In genomic region chr1:155970531-155971167, GRCh38 we compare ENCODE assay signal across 7 cellular contexts. TPM values are rescaled to one million over a fixed set of nuclear protein-coding genes. Genes with fewer than 3 reads are reported as not detected.
DNase-seq lines count a peak whose midpoint lies in the region; ATAC-seq and TF ChIP-seq lines count a peak whose summit lies in the region.

No MANE protein-coding gene starts in this region.

- H3K27ac ChIP-seq in HUES48 (ENCODE audit: low read depth, low read length) (peak overlapping the region; percentile 44), fibroblast of lung (ENCODE audit: insufficient read depth, low read length) (peak overlapping the region; percentile 44)

- H3K9me3 Mint-ChIP-seq in WTC11 (no peaks in the 10 kb centered on the region), nephron progenitor cell (no peaks in the 10 kb centered on the region)

- H3K9me3 ChIP-seq in HUES48 (ENCODE audit: control insufficient read depth, insufficient read depth, low read length) (no peaks in the 10 kb centered on the region), fibroblast of lung (ENCODE audit: control insufficient read depth, insufficient read depth, low read depth, low read length) (no peaks in the 10 kb centered on the region)

- peaks cover 13% of the 10 kb centered on the region for H3K36me3 Mint-ChIP-seq in WTC11
- H3K36me3 Mint-ChIP-seq in nephron progenitor cell (ENCODE audit: low read depth): peaks cover 17% of the 10 kb centered on the region

- POLR2A ChIA-PET in WTC11 (lab: Charles Lee): interaction anchor here (5.0 kb wide), 1 partner anchor 13 kb away, joined by 31 read pairs; no protein-coding TSS in a partner anchor

- peak; percentile 62 for ATAC-seq in GM19035 (IDR thresholded peaks at IDR 0.05; ENCODE audit: unreplicated experiment)
- ATAC-seq in WTC11: peak; percentile 15
- ATAC-seq in GM19397 (IDR thresholded peaks at IDR 0.05; ENCODE audit: unreplicated experiment): no peak

- H3K4me1 Mint-ChIP-seq in WTC11: peaks cover 84% of the 10 kb centered on the region
- H3K4me1 Mint-ChIP-seq in nephron progenitor cell: peaks cover 100% of the 10 kb centered on the region

- H3K9ac ChIP-seq in HUES48 (ENCODE audit: low read depth, low read length) (no peak overlapping the region), fibroblast of lung (ENCODE audit: insufficient read depth, low read length) (no peak overlapping the region)

- H3K4me3 Mint-ChIP-seq in WTC11 (no peak overlapping the region), nephron progenitor cell (peak overlapping the region; percentile 50)

- peaks cover 51% of the 10 kb centered on the region for H3K4me1 ChIP-seq in HUES48 (ENCODE audit: control insufficient read depth, insufficient read depth, low read length)
- peaks cover 56% of the 10 kb centered on the region for H3K4me1 ChIP-seq in fibroblast of lung (ENCODE audit: control insufficient read depth, extremely low read depth, insufficient read depth, low read length)

- no peaks in the 10 kb centered on the region for H4K20me1 ChIP-seq in fibroblast of lung (ENCODE audit: control insufficient read depth, extremely low read depth, insufficient read depth, low read length)

- H3K27ac Mint-ChIP-seq in WTC11: peak overlapping the region; percentile 73
- peak overlapping the region; percentile 98 for H3K27ac Mint-ChIP-seq in nephron progenitor cell

- H3K36me3 ChIP-seq in HUES48 (ENCODE audit: control insufficient read depth, insufficient read depth, low read length): peaks cover 44% of the 10 kb centered on the region
- H3K36me3 ChIP-seq in fibroblast of lung (ENCODE audit: control insufficient read depth, insufficient read depth, low read length): peaks cover 18% of the 10 kb centered on the region

- H3K4me2 ChIP-seq in fibroblast of lung (ENCODE audit: extremely low read depth, insufficient read depth, low read length): peak overlapping the region; percentile 18

- CTCF ChIA-PET in WTC11 (lab: Charles Lee): interaction anchor here (0.6 to 6.0 kb wide), 6 partner anchors 7 to 95 kb away, joined by 5 to 62 read pairs (median 23); partner anchors contain the start of genes ARHGEF2, LAMTOR2 and UBQLN4

- DNase-seq in WTC11 (ENCODE audit: low spot score) (no peak), fibroblast of lung (ENCODE audit: low read depth in 2 of 2) (peak; percentile 82 to 85), nephron progenitor cell (no peak), NCI-H345 (lab: John Stamatoyannopoulos, UW) (no peak)

- TF ChIP-seq CTCF in WTC11 (IDR thresholded peaks at IDR 0.05) (no peak), fibroblast of lung (conservative IDR thresholded peaks at IDR 0.05 in 1 of 2, IDR thresholded peaks at IDR 0.05 in 1 of 2; ENCODE audit: low read depth in 1 of 2, low read length in 2 of 2) (no peak), nephron progenitor cell (IDR thresholded peaks at IDR 0.05) (no peak)

- no peaks in the 10 kb centered on the region for H3K27me3 Mint-ChIP-seq in WTC11 (ENCODE audit: low read depth)
- H3K27me3 Mint-ChIP-seq in nephron progenitor cell (ENCODE audit: low read depth, poor library complexity): no peaks in the 10 kb centered on the region

- H3K79me2 ChIP-seq in fibroblast of lung (ENCODE audit: control insufficient read depth, insufficient read depth, low read length): peaks cover 85% of the 10 kb centered on the region

- H3K4me3 ChIP-seq in HUES48 (ENCODE audit: low read depth, low read length) (no peak overlapping the region), fibroblast of lung (replicated peaks in 1 of 4; ENCODE audit: control extremely low read depth in 1 of 4, insufficient read depth in 1 of 4, low read depth in 3 of 4, low read length in 4 of 4) (peak overlapping the region in 2 of 4 experiments; percentile 35 to 37)

- H3K27me3 ChIP-seq in HUES48 (ENCODE audit: control insufficient read depth, insufficient read depth, low read length) (no peaks in the 10 kb centered on the region), fibroblast of lung (ENCODE audit: control insufficient read depth, insufficient read depth, low read length) (no peaks in the 10 kb centered on the region)

- H2AFZ ChIP-seq in fibroblast of lung (ENCODE audit: low read length): no peak overlapping the region

TF ChIP-seq in WTC11, 78 proteins besides CTCF, POLR2A, EP300 and RAD21:
- TF ChIP-seq ZNF263 (CRISPR knock-in tag; IDR thresholded peaks at IDR 0.05; ENCODE audit: low read depth) (peak; percentile 46; the same call in 1 of the 2 replicates), USF1 (CRISPR knock-in tag; IDR thresholded peaks at IDR 0.05) (no peak)

RNA-seq across cellular contexts. Expression of gene ARHGEF2, which starts 7.7 kb away (rescaled TPM):
- total RNA-seq in WTC11 (2021): 60.0 to 69.5 TPM (median 66.2 TPM) in 3 replicates
- total RNA-seq in fibroblast of lung: 208 and 276 TPM in 2 replicates
- polyA plus RNA-seq in fibroblast of lung: 93.9 and 103 TPM in 2 replicates
- polyA plus RNA-seq in fibroblast of lung (2012): 48.5 and 77.3 TPM in 2 replicates
- 121 and 150 TPM in 2 replicates for polyA minus RNA-seq in fibroblast of lung (ENCODE audit: low replicate concordance)

RNA-seq across cellular contexts. Expression of gene RXFP4, which starts 29.2 kb away (rescaled TPM):
- total RNA-seq in WTC11 (2021): not detected in 3 replicates
- not detected in 2 replicates for total RNA-seq in fibroblast of lung
- polyA plus RNA-seq in fibroblast of lung: not detected in 2 replicates
- polyA plus RNA-seq in fibroblast of lung (2012): not detected in 2 replicates
- polyA minus RNA-seq in fibroblast of lung (ENCODE audit: low replicate concordance): not detected in 2 replicates

RNA-seq across cellular contexts. Expression of gene KHDC4, which starts 36.4 kb away (rescaled TPM):
- 46.0 to 64.4 TPM (median 59.8 TPM) in 3 replicates for total RNA-seq in WTC11 (2021)
- 18.2 and 24.6 TPM in 2 replicates for total RNA-seq in fibroblast of lung
- polyA plus RNA-seq in fibroblast of lung: 19.5 and 25.4 TPM in 2 replicates
- 9.0 and 10.4 TPM in 2 replicates for polyA plus RNA-seq in fibroblast of lung (2012)
- 4.9 and 22.7 TPM in 2 replicates for polyA minus RNA-seq in fibroblast of lung (ENCODE audit: low replicate concordance)

RNA-seq across cellular contexts. Expression of gene SSR2, which starts 50.1 kb away (rescaled TPM):
- total RNA-seq in WTC11 (2021): 172 to 175 TPM (median 174 TPM) in 3 replicates
- total RNA-seq in fibroblast of lung: 304 and 455 TPM in 2 replicates
- polyA plus RNA-seq in fibroblast of lung: 673 and 941 TPM in 2 replicates
- polyA plus RNA-seq in fibroblast of lung (2012): 321 and 394 TPM in 2 replicates
- 781 and 908 TPM in 2 replicates for polyA minus RNA-seq in fibroblast of lung (ENCODE audit: low replicate concordance)

RNA-seq across cellular contexts. Expression of gene RIT1, which starts 59.5 kb away (rescaled TPM):
- total RNA-seq in WTC11 (2021) (25.1 to 29.3 TPM (median 27.2 TPM) in 3 replicates), fibroblast of lung (25.2 and 33.4 TPM in 2 replicates)
- 51.0 and 56.8 TPM in 2 replicates for polyA plus RNA-seq in fibroblast of lung
- 27.7 and 28.5 TPM in 2 replicates for polyA plus RNA-seq in fibroblast of lung (2012)
- 7.9 and 10.4 TPM in 2 replicates for polyA minus RNA-seq in fibroblast of lung (ENCODE audit: low replicate concordance)

Comparison
In these comparisons a context has a peak if more than half of its experiments do, and no peak if none do; other contexts are left out.
1. DNase-seq: peak in fibroblast of lung (2 of 2); none in WTC11 (single experiment), nephron progenitor cell (single experiment) and NCI-H345 (single experiment).